Comparison of ENCODE assay signal across 13 cellular contexts in the genomic region with DNA sequence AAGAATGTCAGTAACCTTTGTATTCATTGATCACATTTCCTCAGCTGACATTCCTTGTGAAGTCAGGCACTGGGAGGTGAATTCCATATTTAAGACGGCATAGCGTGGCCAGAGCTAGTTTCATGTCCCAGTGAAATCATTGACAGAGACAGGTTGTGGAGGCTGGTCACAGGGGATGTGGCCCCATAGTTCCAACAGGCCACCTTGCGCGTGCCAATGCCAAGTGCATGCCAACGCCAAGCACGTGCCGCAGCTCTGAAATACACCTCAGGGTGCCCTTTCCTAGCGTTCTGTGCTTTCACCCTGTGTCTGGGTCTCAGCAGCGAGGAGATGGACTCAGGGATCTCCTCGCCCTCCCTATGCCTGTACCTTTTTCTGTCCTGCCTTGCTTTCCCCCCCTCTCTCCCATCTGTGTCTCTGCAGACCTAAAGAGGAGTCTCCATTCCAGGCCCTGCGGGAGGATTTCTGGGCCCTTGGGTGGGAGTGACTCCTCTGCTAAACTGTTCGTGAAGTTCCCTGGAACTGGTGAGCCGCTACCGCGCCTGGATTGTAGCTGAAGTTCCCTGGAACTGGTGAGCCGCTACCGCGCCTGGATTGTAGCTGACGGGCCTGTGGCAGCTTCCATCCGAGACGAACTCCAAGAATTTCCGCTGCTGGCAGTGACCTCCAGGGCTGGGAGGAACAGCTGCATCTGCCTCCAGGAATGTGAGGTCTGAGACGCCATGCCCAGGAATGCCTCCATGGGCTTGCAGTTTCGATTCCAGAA. TPM values are rescaled to one million over a fixed set of nuclear protein-coding genes. Genes with fewer than 3 reads are reported as not detected.
DNase-seq lines count a peak whose midpoint lies in the region; ATAC-seq and TF ChIP-seq lines count a peak whose summit lies in the region.
"Had no signal": no experiment of that assay in that cellular context is flagged by ENCODE, and none has a peak within 500 bp of the region (broad histone marks: within the 10 kb centered on the region; RNA-seq: fewer than 3 reads in every experiment).

No MANE protein-coding gene starts in this region.

- H3K9me3 ChIP-seq in SK-N-SH: no peaks in the 10 kb centered on the region
- no peaks in the 10 kb centered on the region for H3K9me3 ChIP-seq in ovary
- H3K9me3 ChIP-seq: neutrophil had no signal

- peak overlapping the region; percentile 5 for H3K4me3 Mint-ChIP-seq in Calu3 (ENCODE audit: low read depth, unreplicated experiment)
- no peak overlapping the region for H3K4me3 Mint-ChIP-seq in T-helper 2 cell treated with Interferon-gamma antibody and Interleukin-4, amounts not matched to agents 5 μg/mL and 100 μg/mL, for 36 hours

- no peak overlapping the region for H3K4me3 ChIP-seq in SK-N-SH (ENCODE audit: low read depth in 2 of 2, low read length in 1 of 2)
- no peak overlapping the region for H3K4me3 ChIP-seq in ovary
- H3K4me3 ChIP-seq: BLaER1 treated with 17β-estradiol and CSF1 and Interleukin-3, amounts not matched to agents 10 nM and 100 nM had no signal

- peak overlapping the region; percentile 63 for H3K27ac Mint-ChIP-seq in Calu3 (ENCODE audit: unreplicated experiment)
- H3K27ac Mint-ChIP-seq in T-helper 2 cell treated with Interferon-gamma antibody and Interleukin-4, amounts not matched to agents 5 μg/mL and 100 μg/mL, for 36 hours: no peak overlapping the region

- no peak overlapping the region for H2AFZ ChIP-seq in SK-N-SH (ENCODE audit: low read depth)

- H3K36me3 ChIP-seq in SK-N-SH (replicated peaks in 1 of 2; ENCODE audit: control insufficient read depth in 1 of 2, insufficient read depth in 2 of 2, low read length in 1 of 2) (no peaks in the 10 kb centered on the region), ovary (no peaks in the 10 kb centered on the region)
- H3K36me3 ChIP-seq: BLaER1 treated with 17β-estradiol and CSF1 and Interleukin-3, amounts not matched to agents 10 nM and 100 nM; neutrophil had no signal

- no peaks in the 10 kb centered on the region for H3K79me2 ChIP-seq in SK-N-SH (ENCODE audit: insufficient read depth)

- intact Hi-C loops in Calu3 (cut with micrococcal nuclease; ENCODE audit: unreplicated experiment): no loop called here
- intact Hi-C loops in left ventricle myocardium superior (cut with micrococcal nuclease): no loop called here
- intact Hi-C loops in ovary (cut with DNase I): no loop called here

- ATAC-seq in left ventricle myocardium superior (peak; percentile 49), GM18517 (IDR thresholded peaks at IDR 0.05; ENCODE audit: unreplicated experiment) (no peak)

- H4K20me1 ChIP-seq in SK-N-SH (ENCODE audit: insufficient read depth): no peaks in the 10 kb centered on the region
- H4K20me1 ChIP-seq: BLaER1 treated with 17β-estradiol and CSF1 and Interleukin-3, amounts not matched to agents 10 nM and 100 nM had no signal

- peaks cover 63% of the 10 kb centered on the region for H3K4me1 Mint-ChIP-seq in Calu3 (ENCODE audit: low read depth, unreplicated experiment)
- H3K4me1 Mint-ChIP-seq in T-helper 2 cell treated with Interferon-gamma antibody and Interleukin-4, amounts not matched to agents 5 μg/mL and 100 μg/mL, for 36 hours (ENCODE audit: low read depth): no peaks in the 10 kb centered on the region

- no peak overlapping the region for H3K4me2 ChIP-seq in SK-N-SH
- H3K4me2 ChIP-seq: BLaER1 treated with 17β-estradiol and CSF1 and Interleukin-3, amounts not matched to agents 10 nM and 100 nM had no signal

- no peak for TF ChIP-seq RAD21 in SK-N-SH (IDR thresholded peaks at IDR 0.05; ENCODE audit: low read length)

- no peaks in the 10 kb centered on the region for H3K27me3 Mint-ChIP-seq in Calu3 (ENCODE audit: unreplicated experiment)
- no peaks in the 10 kb centered on the region for H3K27me3 Mint-ChIP-seq in T-helper 2 cell treated with Interferon-gamma antibody and Interleukin-4, amounts not matched to agents 5 μg/mL and 100 μg/mL, for 36 hours (ENCODE audit: low read depth)

- no peak overlapping the region for H3K9ac ChIP-seq in SK-N-SH
- H3K9ac ChIP-seq: BLaER1 treated with 17β-estradiol and CSF1 and Interleukin-3, amounts not matched to agents 10 nM and 100 nM had no signal

- CTCF ChIA-PET in Calu3 (lab: Charles Lee) (interaction anchor here (1.3 to 1.9 kb wide), 3 partner anchors 16 to 35 kb away, joined by 4 to 10 read pairs (median 5); no protein-coding TSS in a partner anchor), SK-N-SH (lab: Yijun Ruan, JAX) (interaction anchor here (1.1 to 9.6 kb wide), 10 partner anchors 8 to 194 kb away, joined by 3 to 103 read pairs (median 6); a partner anchor contains a TSS)

- H3K27me3 ChIP-seq in SK-N-SH (ENCODE audit: insufficient read depth): no peaks in the 10 kb centered on the region
- no peaks in the 10 kb centered on the region for H3K27me3 ChIP-seq in ovary
- H3K27me3 ChIP-seq: BLaER1 treated with 17β-estradiol and CSF1 and Interleukin-3, amounts not matched to agents 10 nM and 100 nM had no signal

- H3F3A ChIP-seq in SK-N-SH (replicated peaks; ENCODE audit: insufficient read depth): no peaks in the 10 kb centered on the region

- H3K9me3 Mint-ChIP-seq in Calu3 (ENCODE audit: low read depth, unreplicated experiment): no peaks in the 10 kb centered on the region
- no peaks in the 10 kb centered on the region for H3K9me3 Mint-ChIP-seq in T-helper 2 cell treated with Interferon-gamma antibody and Interleukin-4, amounts not matched to agents 5 μg/mL and 100 μg/mL, for 36 hours

- BruUV-seq in Calu3 (replicated peaks; lab: Mats Ljungman, UMichigan): no TSS peak

- POLR2A ChIA-PET in SK-N-SH (lab: Yijun Ruan, JAX): interaction anchor here (0.6 to 1.5 kb wide), 3 partner anchors 7 to 122 kb away, joined by 3 to 4 read pairs (median 3); no protein-coding TSS in a partner anchor

- no peak for TF ChIP-seq POLR2A in ovary (IDR thresholded peaks at IDR 0.05)

- TF ChIP-seq CTCF in Calu3 (IDR thresholded peaks at IDR 0.05; ENCODE audit: unreplicated experiment) (no peak), SK-N-SH (IDR thresholded peaks at IDR 0.05) (no peak), ovary (IDR thresholded peaks at IDR 0.05) (no peak)

- WGBS in SK-N-SH (ENCODE audit: low lambda C conversion rate): 90% methylated on average over 21 of the region's 24 CpGs
- 75 to 85% (median 83%) methylated on average over 24 of the region's 24 CpGs for WGBS in ovary, 3 donors

- H3K36me3 Mint-ChIP-seq in Calu3 (ENCODE audit: insufficient read depth, unreplicated experiment): no peaks in the 10 kb centered on the region
- H3K36me3 Mint-ChIP-seq in T-helper 2 cell treated with Interferon-gamma antibody and Interleukin-4, amounts not matched to agents 5 μg/mL and 100 μg/mL, for 36 hours (ENCODE audit: low read depth): no peaks in the 10 kb centered on the region

- DNase-seq in Calu3: no peak
- DNase-seq in SK-N-SH: peak; percentile 22
- DNase-seq in left ventricle myocardium superior: peak; percentile 70
- peak in 3 of 5 donors; percentile 11 to 13 (median 11) for DNase-seq in ovary
- no peak for DNase-seq in NCI-H2081 (lab: John Stamatoyannopoulos, UW)
- DNase-seq in T-helper 2 cell treated with Interferon-gamma antibody and Interleukin-4, amounts not matched to agents 5 μg/mL and 100 μg/mL, for 36 hours (ENCODE audit: low spot score): no peak
- DNase-seq in NCI-H1694 (lab: John Stamatoyannopoulos, UW): no peak
- DNase-seq: NCI-H187 had no signal

- H3K9me2 ChIP-seq in SK-N-SH: no peaks in the 10 kb centered on the region

- H3K4me1 ChIP-seq in SK-N-SH (ENCODE audit: control insufficient read depth in 1 of 2, insufficient read depth in 2 of 2, low read depth in 1 of 2, low read length in 1 of 2) (peaks cover 0 to 28% of the 10 kb centered on the region in 2 experiments; a peak in 1 of 4 replicates), ovary (ENCODE audit: insufficient read depth) (peaks cover 2% of the 10 kb centered on the region)

- TF ChIP-seq EP300 in SK-N-SH (IDR thresholded peaks at IDR 0.05; ENCODE audit: borderline replicate concordance in 1 of 2, low read depth in 1 of 2, low read length in 1 of 2) (no peak), ovary (IDR thresholded peaks at IDR 0.05) (no peak)

- H3K27ac ChIP-seq in SK-N-SH (ENCODE audit: low read depth in 2 of 2, low read length in 1 of 2) (peak overlapping the region in 1 of 2 experiments; percentile 1; a peak in 1 of 4 replicates), ovary (no peak overlapping the region)
- H3K27ac ChIP-seq: BLaER1 treated with 17β-estradiol and CSF1 and Interleukin-3, amounts not matched to agents 10 nM and 100 nM; neutrophil had no signal

TF ChIP-seq in SK-N-SH, 30 proteins besides CTCF, POLR2A, EP300 and RAD21 (continues in another document):
- TF ChIP-seq RFX5 (IDR thresholded peaks at IDR 0.05; ENCODE audit: low read length) (no peak), POLR2AphosphoS5 (IDR thresholded peaks at IDR 0.05; ENCODE audit: low read depth, low read length) (no peak), FOXJ3 (CRISPR knock-in tag; IDR thresholded peaks at IDR 0.05) (no peak), GATA2 (CRISPR knock-in tag; IDR thresholded peaks at IDR 0.05) (no peak), RCOR1 (IDR thresholded peaks at IDR 0.05; ENCODE audit: low read length) (no peak)

RNA-seq across cellular contexts. Expression of a gene that starts 19.7 kb away (rescaled TPM):
- total RNA-seq in Calu3 (2022) (1.7 and 2.6 TPM in 2 replicates), left ventricle myocardium superior (323 TPM), ovary (100 to 1,000 TPM in 1 of 7 donors, 10 to 100 TPM in 6; 10.2 to 114 (median 47.0) TPM)
- polyA plus RNA-seq in SK-N-SH (2012; rRNA removed) (1.7 and 2.4 TPM in 2 replicates), ovary (100 to 1,000 TPM in 1 of 2 donors, 10 to 100 TPM in 1; 91.0 to 151 TPM)
- polyA plus RNA-seq in SK-N-SH (2012; cell fraction: cytosol; rRNA removed): 1.5 and 1.6 TPM in 2 replicates
- polyA plus RNA-seq in SK-N-SH (2012; cell fraction: nucleus; rRNA removed): 7.0 and 8.4 TPM in 2 replicates
- total RNA-seq: OCI-LY7 had no signal

RNA-seq across cellular contexts. Expression of a gene that starts 32.4 kb away (rescaled TPM):
- total RNA-seq in Calu3 (2022) (not detected in 2 replicates), left ventricle myocardium superior (not detected), ovary (not detected)
- polyA plus RNA-seq in SK-N-SH (2012; rRNA removed) (not detected in 2 replicates), ovary (not detected)
- polyA plus RNA-seq in SK-N-SH (2012; cell fraction: cytosol; rRNA removed): not detected in 2 replicates
- polyA plus RNA-seq in SK-N-SH (2012; cell fraction: nucleus; rRNA removed): not detected in 2 replicates
- total RNA-seq: OCI-LY7, ureter had no signal

Comparison
In these comparisons a context has a peak if more than half of its experiments do, and no peak if none do; other contexts are left out.
1. DNase-seq: peak in SK-N-SH (single experiment), left ventricle myocardium superior (single experiment) and ovary (3 of 5); none in Calu3 (single experiment), NCI-H2081 (0 of 2), T-helper 2 cell treated with Interferon-gamma antibody and Interleukin-4, amounts not matched to agents 5 μg/mL and 100 μg/mL, for 36 hours (single experiment) and NCI-H1694 (single experiment).